Comparison of ENCODE assay signal across 10 cellular contexts in genomic region chr1:163168053-163168452, GRCh38. TPM values are rescaled to one million over a fixed set of nuclear protein-coding genes. Genes with fewer than 3 reads are reported as not detected.
DNase-seq lines count a peak whose midpoint lies in the region; ATAC-seq, FAIRE-seq and TF ChIP-seq lines count a peak whose summit lies in the region.
"Had no signal": no experiment of that assay in that cellular context is flagged by ENCODE, and none has a peak within 500 bp of the region (broad histone marks: within the 10 kb centered on the region; RNA-seq: fewer than 3 reads in every experiment).

No MANE protein-coding gene starts in this region.

- H3K27ac Mint-ChIP-seq in HFFc6 = peak overlapping the region; percentile 87
- H3K27ac Mint-ChIP-seq: activated CD8-positive, alpha-beta T cell treated with anti-CD3 and anti-CD28 coated beads, Interleukin-2, amount 10 ng/mL, durations not matched to agents 7 days and 5 days had no signal

- H3K4me3 ChIP-seq in heart right ventricle (no peak overlapping the region), skeletal muscle cell (ENCODE audit: low read depth, low read length) (no peak overlapping the region)

- H3K4me3 Mint-ChIP-seq in HFFc6 = peak overlapping the region; percentile 10; the same call in 1 of the 2 replicates
- H3K4me3 Mint-ChIP-seq: activated CD8-positive, alpha-beta T cell treated with anti-CD3 and anti-CD28 coated beads, Interleukin-2, amount 10 ng/mL, durations not matched to agents 7 days and 5 days had no signal

- H3K27me3 ChIP-seq in heart right ventricle = no peaks in the 10 kb centered on the region

- peaks cover 0 to 3% (median 0%) of the 10 kb centered on the region in 9 donors for H3K36me3 ChIP-seq in heart right ventricle

- FAIRE-seq in GM12891 (lab: Jason Lieb, UNC) = no peak

- H3K4me1 ChIP-seq in heart right ventricle = peaks cover 4 to 69% (median 27%) of the 10 kb centered on the region in 9 donors

- H3K27me3 Mint-ChIP-seq in HFFc6 (ENCODE audit: insufficient read depth) = no peaks in the 10 kb centered on the region

- 14 to 19% methylated on average over 1 of the region's 1 CpG for WGBS in heart right ventricle, 2 donors

- no peaks in the 10 kb centered on the region for H3K9me3 ChIP-seq in heart right ventricle

- no peaks in the 10 kb centered on the region for H3K36me3 Mint-ChIP-seq in HFFc6 (ENCODE audit: low read depth)

- no peak for TF ChIP-seq CTCF in HFFc6 (IDR thresholded peaks at IDR 0.05)
- no peak for TF ChIP-seq CTCF in heart right ventricle (IDR thresholded peaks at IDR 0.05)

- intact Hi-C loops in heart right ventricle (cut with DNase I) = no loop called here

- no peaks in the 10 kb centered on the region for H3K9me3 Mint-ChIP-seq in HFFc6

- H3K27ac ChIP-seq in heart right ventricle = peak overlapping the region in 6 of 10 donors; percentile 54 to 66 (median 61)

- TF ChIP-seq POLR2A in GM12891 (IDR thresholded peaks at IDR 0.05; ENCODE audit: low read depth, low read length) = no peak

- DNase-seq in HFFc6 = peak; percentile 96
- peak; percentile 45 to 75 for DNase-seq in SW 1271 (lab: John Stamatoyannopoulos, UW)
- DNase-seq in heart right ventricle = peak in 1 of 2 donors; percentile 31
- DNase-seq in skeletal muscle cell (ENCODE audit: low read depth) = peak; percentile 97
- no peak for DNase-seq in GM12891 (ENCODE audit: insufficient read length, low spot score)
- DNase-seq: activated CD8-positive, alpha-beta T cell treated with anti-CD3 and anti-CD28 coated beads, Interleukin-2, amount 10 ng/mL, durations not matched to agents 7 days and 5 days; NCI-H524 had no signal

- ATAC-seq in heart right ventricle (peak; percentile 73 to 92 (median 80)), GM21529 (IDR thresholded peaks at IDR 0.05; ENCODE audit: unreplicated experiment) (no peak), HG03097 (IDR thresholded peaks at IDR 0.05; ENCODE audit: low FRiP score, unreplicated experiment) (no peak), GM18867 (IDR thresholded peaks at IDR 0.05; ENCODE audit: unreplicated experiment) (no peak)
- ATAC-seq: activated CD8-positive, alpha-beta T cell treated with anti-CD3 and anti-CD28 coated beads, Interleukin-2, amount 10 ng/mL, durations not matched to agents 7 days and 5 days had no signal

- peaks cover 94% of the 10 kb centered on the region for H3K4me1 Mint-ChIP-seq in HFFc6 (ENCODE audit: low read depth)

TF ChIP-seq in GM12891, 5 proteins besides CTCF, POLR2A, EP300 and RAD21:
- TF ChIP-seq SPI1 (IDR thresholded peaks at IDR 0.05; ENCODE audit: low read depth, low read length) (no peak), TAF1 (IDR thresholded peaks at IDR 0.05; ENCODE audit: low read depth, low read length) (no peak), PAX5 (IDR thresholded peaks at IDR 0.05; ENCODE audit: insufficient read depth, low read length, severe bottlenecking) (no peak), POU2F2 (IDR thresholded peaks at IDR 0.05; ENCODE audit: low read depth, low read length) (no peak), POLR2AphosphoS5 (IDR thresholded peaks at IDR 0.05; ENCODE audit: low read depth, low read length) (no peak)

RNA-seq across cellular contexts. Expression of gene RGS5, which starts 34.7 kb away (rescaled TPM):
- 1 to 10 TPM; 3.2 to 7.8 (median 4.6) TPM for total RNA-seq in HFFc6 (2021; fragmentation: NEBNext Ultra II Directional; extraction: Animal tissue kit (Norgen Biotek cat#: 25700))
- 100 to 1,000 TPM; 120 to 393 (median 207) TPM for total RNA-seq in heart right ventricle
- polyA plus RNA-seq in heart right ventricle = 100 to 1,000 TPM in 1 of 2 donors, 10 to 100 TPM in 1; 83.9 to 130 TPM
- polyA plus RNA-seq in GM12891 (2012; ENCODE audit: low read depth, missing spikeins) = 2.7 TPM

Comparison
In these comparisons a context has a peak if more than half of its experiments do, and no peak if none do; other contexts are left out.
1. ATAC-seq: peak in heart right ventricle (8 of 8); none in GM21529 (single experiment), HG03097 (single experiment) and GM18867 (single experiment).
2. RNA of gene RGS5, which starts 34.7 kb away (total RNA-seq): 120 to 393 TPM in heart right ventricle; 3.2 to 7.8 TPM in HFFc6; every median in the first group is over 10 times any median in the second.